In the genomic region with DNA sequence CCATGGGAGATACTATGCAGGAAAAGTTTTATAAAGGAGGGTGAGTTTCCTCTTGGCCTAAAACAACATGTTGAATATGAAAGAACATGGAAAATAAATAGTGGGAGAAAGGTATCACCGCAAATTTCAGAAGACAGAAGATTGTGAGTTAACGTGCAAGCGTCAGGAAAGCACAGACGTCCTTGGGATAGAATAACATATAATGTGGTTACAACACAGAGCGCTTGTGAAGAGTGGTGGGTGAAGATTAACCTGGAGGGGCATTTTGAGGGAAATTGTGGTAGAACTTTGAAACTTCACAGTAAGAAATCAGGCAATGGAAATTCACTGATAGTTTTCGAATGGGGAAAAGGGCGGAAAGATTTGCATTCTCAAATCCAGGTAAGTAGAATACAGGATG, we compare ENCODE assay signal across 1 cellular context.
TF ChIP-seq lines count a peak whose summit lies in the region.

No MANE protein-coding gene starts in this region.

TF ChIP-seq in HepG2, 621 proteins besides CTCF, POLR2A, EP300 and RAD21 (continued from another document):
- TF ChIP-seq, protein P1, sequence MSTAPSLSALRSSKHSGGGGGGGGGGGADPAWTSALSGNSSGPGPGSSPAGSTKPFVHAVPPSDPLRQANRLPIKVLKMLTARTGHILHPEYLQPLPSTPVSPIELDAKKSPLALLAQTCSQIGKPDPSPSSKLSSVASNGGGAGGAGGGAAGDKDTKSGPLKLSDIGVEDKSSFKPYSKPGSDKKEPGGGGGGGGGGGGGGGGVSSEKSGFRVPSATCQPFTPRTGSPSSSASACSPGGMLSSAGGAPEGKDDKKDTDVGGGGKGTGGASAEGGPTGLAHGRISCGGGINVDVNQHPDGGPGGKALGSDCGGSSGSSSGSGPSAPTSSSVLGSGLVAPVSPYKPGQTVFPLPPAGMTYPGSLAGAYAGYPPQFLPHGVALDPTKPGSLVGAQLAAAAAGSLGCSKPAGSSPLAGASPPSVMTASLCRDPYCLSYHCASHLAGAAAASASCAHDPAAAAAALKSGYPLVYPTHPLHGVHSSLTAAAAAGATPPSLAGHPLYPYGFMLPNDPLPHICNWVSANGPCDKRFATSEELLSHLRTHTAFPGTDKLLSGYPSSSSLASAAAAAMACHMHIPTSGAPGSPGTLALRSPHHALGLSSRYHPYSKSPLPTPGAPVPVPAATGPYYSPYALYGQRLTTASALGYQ (CRISPR knock-in tag; IDR thresholded peaks at IDR 0.05): 0 out of 2 replicates have a peak, but pooled peaks have one; percentile 36
- TF ChIP-seq ISL2 (CRISPR knock-in tag; IDR thresholded peaks at IDR 0.05) (peak; percentile 78), MTF2 (CRISPR knock-in tag; IDR thresholded peaks at IDR 0.05; ENCODE audit: borderline replicate concordance) (no peak), MIER3 (CRISPR knock-in tag; IDR thresholded peaks at IDR 0.05; ENCODE audit: borderline replicate concordance) (peak; percentile 49; the same call in 1 of the 2 replicates), GABPB1 (CRISPR knock-in tag; IDR thresholded peaks at IDR 0.05) (no peak), ZFP1 (CRISPR knock-in tag; IDR thresholded peaks at IDR 0.05) (no peak), SMAD3 (CRISPR knock-in tag; IDR thresholded peaks at IDR 0.05) (no peak), HOXA3 (CRISPR knock-in tag; IDR thresholded peaks at IDR 0.05) (no peak), ASH2L (IDR thresholded peaks at IDR 0.05; ENCODE audit: insufficient read length, low read depth, low read length) (peak; percentile 29), HMG20A (CRISPR knock-in tag; IDR thresholded peaks at IDR 0.05; ENCODE audit: borderline replicate concordance) (peak; percentile 87; the same call in 1 of the 2 replicates), FOXK2 (IDR thresholded peaks at IDR 0.05) (no peak), HES4 (CRISPR knock-in tag; IDR thresholded peaks at IDR 0.05; ENCODE audit: borderline replicate concordance) (no peak), BRCA1 (CRISPR knock-in tag; IDR thresholded peaks at IDR 0.05) (0 out of 2 replicates have a peak, but pooled peaks have one; percentile 25)
- TF ChIP-seq, protein P2, sequence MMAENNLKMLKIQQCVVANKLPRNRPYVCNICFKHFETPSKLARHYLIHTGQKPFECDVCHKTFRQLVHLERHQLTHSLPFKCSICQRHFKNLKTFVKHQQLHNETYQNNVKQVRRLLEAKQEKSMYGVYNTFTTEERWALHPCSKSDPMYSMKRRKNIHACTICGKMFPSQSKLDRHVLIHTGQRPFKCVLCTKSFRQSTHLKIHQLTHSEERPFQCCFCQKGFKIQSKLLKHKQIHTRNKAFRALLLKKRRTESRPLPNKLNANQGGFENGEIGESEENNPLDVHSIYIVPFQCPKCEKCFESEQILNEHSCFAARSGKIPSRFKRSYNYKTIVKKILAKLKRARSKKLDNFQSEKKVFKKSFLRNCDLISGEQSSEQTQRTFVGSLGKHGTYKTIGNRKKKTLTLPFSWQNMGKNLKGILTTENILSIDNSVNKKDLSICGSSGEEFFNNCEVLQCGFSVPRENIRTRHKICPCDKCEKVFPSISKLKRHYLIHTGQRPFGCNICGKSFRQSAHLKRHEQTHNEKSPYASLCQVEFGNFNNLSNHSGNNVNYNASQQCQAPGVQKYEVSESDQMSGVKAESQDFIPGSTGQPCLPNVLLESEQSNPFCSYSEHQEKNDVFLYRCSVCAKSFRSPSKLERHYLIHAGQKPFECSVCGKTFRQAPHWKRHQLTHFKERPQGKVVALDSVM (CRISPR knock-in tag; IDR thresholded peaks at IDR 0.05): no peak
- TF ChIP-seq, protein P3, sequence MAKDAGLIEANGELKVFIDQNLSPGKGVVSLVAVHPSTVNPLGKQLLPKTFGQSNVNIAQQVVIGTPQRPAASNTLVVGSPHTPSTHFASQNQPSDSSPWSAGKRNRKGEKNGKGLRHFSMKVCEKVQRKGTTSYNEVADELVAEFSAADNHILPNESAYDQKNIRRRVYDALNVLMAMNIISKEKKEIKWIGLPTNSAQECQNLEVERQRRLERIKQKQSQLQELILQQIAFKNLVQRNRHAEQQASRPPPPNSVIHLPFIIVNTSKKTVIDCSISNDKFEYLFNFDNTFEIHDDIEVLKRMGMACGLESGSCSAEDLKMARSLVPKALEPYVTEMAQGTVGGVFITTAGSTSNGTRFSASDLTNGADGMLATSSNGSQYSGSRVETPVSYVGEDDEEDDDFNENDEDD (CRISPR knock-in tag; IDR thresholded peaks at IDR 0.05; ENCODE audit: borderline replicate concordance): 0 out of 2 replicates have a peak, but pooled peaks have one; percentile 21
- TF ChIP-seq, protein P4, sequence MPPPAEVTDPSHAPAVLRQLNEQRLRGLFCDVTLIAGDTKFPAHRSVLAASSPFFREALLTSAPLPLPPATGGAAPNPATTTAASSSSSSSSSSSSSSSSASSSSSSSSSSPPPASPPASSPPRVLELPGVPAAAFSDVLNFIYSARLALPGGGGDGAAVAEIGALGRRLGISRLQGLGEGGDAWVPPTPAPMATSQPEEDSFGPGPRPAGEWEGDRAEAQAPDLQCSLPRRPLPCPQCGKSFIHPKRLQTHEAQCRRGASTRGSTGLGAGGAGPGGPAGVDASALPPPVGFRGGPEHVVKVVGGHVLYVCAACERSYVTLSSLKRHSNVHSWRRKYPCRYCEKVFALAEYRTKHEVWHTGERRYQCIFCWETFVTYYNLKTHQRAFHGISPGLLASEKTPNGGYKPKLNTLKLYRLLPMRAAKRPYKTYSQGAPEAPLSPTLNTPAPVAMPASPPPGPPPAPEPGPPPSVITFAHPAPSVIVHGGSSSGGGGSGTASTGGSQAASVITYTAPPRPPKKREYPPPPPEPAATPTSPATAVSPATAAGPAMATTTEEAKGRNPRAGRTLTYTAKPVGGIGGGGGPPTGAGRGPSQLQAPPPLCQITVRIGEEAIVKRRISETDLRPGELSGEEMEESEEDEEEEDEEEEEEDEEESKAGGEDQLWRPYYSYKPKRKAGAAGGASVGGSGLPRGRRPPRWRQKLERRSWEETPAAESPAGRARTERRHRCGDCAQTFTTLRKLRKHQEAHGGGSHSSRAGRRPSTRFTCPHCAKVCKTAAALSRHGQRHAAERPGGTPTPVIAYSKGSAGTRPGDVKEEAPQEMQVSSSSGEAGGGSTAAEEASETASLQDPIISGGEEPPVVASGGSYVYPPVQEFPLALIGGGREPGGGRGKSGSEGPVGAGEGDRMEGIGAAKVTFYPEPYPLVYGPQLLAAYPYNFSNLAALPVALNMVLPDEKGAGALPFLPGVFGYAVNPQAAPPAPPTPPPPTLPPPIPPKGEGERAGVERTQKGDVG (CRISPR knock-in tag; IDR thresholded peaks at IDR 0.05; ENCODE audit: borderline replicate concordance): no peak
